1 cellular context compared by ENCODE assay signal in the genomic region with DNA sequence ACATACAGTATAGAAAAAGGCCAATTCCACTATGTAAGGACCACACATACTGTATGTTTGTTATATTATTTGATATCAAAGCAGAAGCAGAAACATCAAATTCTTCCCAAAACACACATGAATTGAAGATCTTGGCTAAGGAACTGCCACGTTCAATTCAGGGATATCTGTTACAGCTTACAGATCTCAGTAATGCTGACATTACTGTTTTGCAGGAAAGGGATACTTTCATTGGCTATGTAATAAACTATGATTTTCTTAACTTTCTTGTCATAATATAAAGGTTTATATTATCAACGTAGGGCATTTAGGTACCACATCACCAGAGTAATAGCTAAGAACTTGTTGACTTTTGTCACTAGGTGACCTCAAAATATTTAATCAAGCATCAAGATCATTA.
TF ChIP-seq lines count a peak whose summit lies in the region.

No MANE protein-coding gene starts in this region.

TF ChIP-seq in HepG2, 621 proteins besides CTCF, POLR2A, EP300 and RAD21 (continued from another document):
- peak; percentile 80 to 84 for TF ChIP-seq MAFK (conservative IDR thresholded peaks at IDR 0.05 in 1 of 2, IDR thresholded peaks at IDR 0.05 in 1 of 2; ENCODE audit: low read length in 2 of 2)
- TF ChIP-seq MAFF (IDR thresholded peaks at IDR 0.05; ENCODE audit: low read depth, low read length): peak; percentile 69
